ENCODE assay signal across 9 cellular contexts in genomic region chr1:92953491-92953890, GRCh38. TPM values are rescaled to one million over a fixed set of nuclear protein-coding genes. Genes with fewer than 3 reads are reported as not detected.
DNase-seq lines count a peak whose midpoint lies in the region; ATAC-seq, FAIRE-seq and TF ChIP-seq lines count a peak whose summit lies in the region.
"Had no signal": no experiment of that assay in that cellular context is flagged by ENCODE, and none has a peak within 500 bp of the region (broad histone marks: within the 10 kb centered on the region; RNA-seq: fewer than 3 reads in every experiment).

No MANE protein-coding gene starts in this region.

- no peak for FAIRE-seq in frontal cortex (lab: Jason Lieb, UNC)
- FAIRE-seq: A549 had no signal

- H3K9me3 Mint-ChIP-seq in activated CD4-positive, alpha-beta T cell treated with anti-CD3 and anti-CD28 coated beads for 36 hours (ENCODE audit: low read depth), result no peaks in the 10 kb centered on the region
- no peaks in the 10 kb centered on the region for H3K9me3 Mint-ChIP-seq in stimulated activated effector memory CD8-positive, alpha-beta T cell treated with anti-CD3 and anti-CD28 coated beads, Interleukin-12 subunit alpha, Interleukin-12 subunit beta, amount 100 ng/mL, for 72 hours

- POLR2A ChIA-PET in activated CD4-positive, alpha-beta T cell treated with anti-CD3 and anti-CD28 coated beads for 36 hours (lab: Charles Lee), result no interaction called here

- CTCF ChIA-PET in activated CD4-positive, alpha-beta T cell treated with anti-CD3 and anti-CD28 coated beads for 36 hours (lab: Charles Lee), result interaction anchor here (1.3 kb wide), 1 partner anchor 94 kb away, joined by 3 read pairs; no protein-coding TSS in a partner anchor

- no peak for TF ChIP-seq CTCF in Peyer's patch (IDR thresholded peaks at IDR 0.05)

- peaks cover 53% of the 10 kb centered on the region for H3K4me1 Mint-ChIP-seq in activated CD4-positive, alpha-beta T cell treated with anti-CD3 and anti-CD28 coated beads for 36 hours
- peaks cover 49% of the 10 kb centered on the region for H3K4me1 Mint-ChIP-seq in stimulated activated effector memory CD8-positive, alpha-beta T cell treated with anti-CD3 and anti-CD28 coated beads, Interleukin-12 subunit alpha, Interleukin-12 subunit beta, amount 100 ng/mL, for 72 hours

- H3K4me1 ChIP-seq in Peyer's patch, result peaks cover 0 to 41% (median 12%) of the 10 kb centered on the region in 4 donors

- intact Hi-C loops in activated CD4-positive, alpha-beta T cell treated with anti-CD3 and anti-CD28 coated beads for 36 hours (cut with DNase I, micrococcal nuclease), result no loop called here

- peak overlapping the region; percentile 73 for H3K27ac Mint-ChIP-seq in activated CD4-positive, alpha-beta T cell treated with anti-CD3 and anti-CD28 coated beads for 36 hours
- no peak overlapping the region for H3K27ac Mint-ChIP-seq in stimulated activated effector memory CD8-positive, alpha-beta T cell treated with anti-CD3 and anti-CD28 coated beads, Interleukin-12 subunit alpha, Interleukin-12 subunit beta, amount 100 ng/mL, for 72 hours

- H3K27me3 ChIP-seq in Peyer's patch, result no peaks in the 10 kb centered on the region

- peaks cover 3% of the 10 kb centered on the region for H3K36me3 Mint-ChIP-seq in activated CD4-positive, alpha-beta T cell treated with anti-CD3 and anti-CD28 coated beads for 36 hours (ENCODE audit: low read depth)
- H3K36me3 Mint-ChIP-seq in stimulated activated effector memory CD8-positive, alpha-beta T cell treated with anti-CD3 and anti-CD28 coated beads, Interleukin-12 subunit alpha, Interleukin-12 subunit beta, amount 100 ng/mL, for 72 hours, result no peaks in the 10 kb centered on the region

- no peaks in the 10 kb centered on the region for H3K9me3 ChIP-seq in Peyer's patch
- H3K9me3 ChIP-seq: A549 had no signal

- H3K27ac ChIP-seq in Peyer's patch, result peak overlapping the region in 1 of 4 donors; percentile 61

- DNase-seq in activated CD4-positive, alpha-beta T cell treated with anti-CD3 and anti-CD28 coated beads for 36 hours, result peak; percentile 63
- DNase-seq in activated CD4-positive, alpha-beta T cell treated with anti-CD3 and anti-CD28 coated beads for 1 hour, result no peak
- peak in 2 of 3 donors; percentile 51 to 66 for DNase-seq in Peyer's patch
- no peak for DNase-seq in stimulated activated effector memory CD8-positive, alpha-beta T cell treated with anti-CD3 and anti-CD28 coated beads, Interleukin-12 subunit alpha, Interleukin-12 subunit beta, amount 100 ng/mL, for 72 hours (ENCODE audit: low spot score in 2 of 2)
- no peak for DNase-seq in DMS153 treated with DMSO at 0.1 percent for 48 hours (lab: John Stamatoyannopoulos, UW; ENCODE audit: unreplicated experiment)
- DNase-seq in HUDEP-2 (lab: John Stamatoyannopoulos, UW; ENCODE audit: unreplicated experiment in 76 of 76), result no peak
- DNase-seq in frontal cortex (ENCODE audit: low spot score in 2 of 2), result no peak

- no peak overlapping the region for H3K4me3 ChIP-seq in Peyer's patch
- H3K4me3 ChIP-seq: A549 had no signal

- peak; percentile 71 for ATAC-seq in activated CD4-positive, alpha-beta T cell treated with anti-CD3 and anti-CD28 coated beads for 36 hours
- ATAC-seq in HG02943 (IDR thresholded peaks at IDR 0.05; ENCODE audit: low read depth, unreplicated experiment), result peak; percentile 61
- peak; percentile 85 for ATAC-seq in stimulated activated effector memory CD8-positive, alpha-beta T cell treated with anti-CD3 and anti-CD28 coated beads, Interleukin-12 subunit alpha, Interleukin-12 subunit beta, amount 100 ng/mL, for 72 hours
- ATAC-seq: A549 had no signal

- H3K4me3 Mint-ChIP-seq in activated CD4-positive, alpha-beta T cell treated with anti-CD3 and anti-CD28 coated beads for 36 hours, result peak overlapping the region; percentile 22
- peak overlapping the region; percentile 20 for H3K4me3 Mint-ChIP-seq in stimulated activated effector memory CD8-positive, alpha-beta T cell treated with anti-CD3 and anti-CD28 coated beads, Interleukin-12 subunit alpha, Interleukin-12 subunit beta, amount 100 ng/mL, for 72 hours

- TF ChIP-seq POLR2A in Peyer's patch (IDR thresholded peaks at IDR 0.05), result no peak

- H3K36me3 ChIP-seq in Peyer's patch, result no peaks in the 10 kb centered on the region

- H3K27me3 Mint-ChIP-seq in activated CD4-positive, alpha-beta T cell treated with anti-CD3 and anti-CD28 coated beads for 36 hours, result no peaks in the 10 kb centered on the region

RNA-seq across cellular contexts. Expression of gene DIPK1A, which starts 7.8 kb away (rescaled TPM):
- total RNA-seq in activated CD4-positive, alpha-beta T cell treated with anti-CD3 and anti-CD28 coated beads for 36 hours, result 1 to 10 TPM; 6.1 to 6.5 TPM
- 10 to 100 TPM in 1 of 4 donors, 1 to 10 TPM in 3; 5.1 to 12.4 (median 7.8) TPM for total RNA-seq in Peyer's patch
- total RNA-seq in frontal cortex, result 24.5 TPM

Comparison
In these comparisons a context has a peak if more than half of its experiments do, and no peak if none do; other contexts are left out.
1. DNase-seq: peak in activated CD4-positive, alpha-beta T cell treated with anti-CD3 and anti-CD28 coated beads for 36 hours (single experiment) and Peyer's patch (2 of 3); none in activated CD4-positive, alpha-beta T cell treated with anti-CD3 and anti-CD28 coated beads for 1 hour (single experiment), stimulated activated effector memory CD8-positive, alpha-beta T cell treated with anti-CD3 and anti-CD28 coated beads, Interleukin-12 subunit alpha, Interleukin-12 subunit beta, amount 100 ng/mL, for 72 hours (0 of 2), DMS153 treated with DMSO at 0.1 percent for 48 hours (single experiment), HUDEP-2 (0 of 76) and frontal cortex (0 of 2).
2. Peak in every context shown above with its lines, with median percentiles within 50 percentile points of each other: ATAC-seq.